18 cellular contexts compared by ENCODE assay signal in the genomic region with DNA sequence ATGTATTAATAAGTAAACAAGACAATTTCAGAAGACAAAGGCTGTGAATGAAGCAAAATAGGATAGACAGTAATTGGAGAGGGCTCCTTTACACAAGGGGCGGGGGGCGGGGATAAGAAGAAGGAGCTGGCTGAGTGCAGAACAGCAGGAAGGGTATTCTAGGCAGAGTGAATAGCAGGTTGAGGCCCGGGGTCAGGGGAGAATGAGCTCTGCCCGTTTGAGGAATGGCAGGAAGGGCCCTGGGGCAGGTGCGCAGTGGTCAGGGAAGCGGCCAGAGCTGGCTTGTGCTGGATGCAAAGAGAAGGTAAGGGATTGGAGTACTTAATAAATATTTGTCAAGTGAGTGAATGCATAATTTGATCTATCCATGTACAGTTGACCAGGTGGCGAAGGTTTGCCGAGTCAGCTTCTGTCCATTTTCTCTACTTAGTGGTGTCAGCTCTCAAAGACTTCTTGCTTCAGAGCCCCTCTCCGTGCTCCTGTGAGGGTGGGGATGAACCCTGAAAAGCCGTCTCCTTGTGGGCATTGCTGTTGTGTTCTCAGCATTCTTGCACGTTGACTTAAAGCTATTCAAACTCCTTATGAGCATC.
"Had no signal": no experiment of that assay in that cellular context is flagged by ENCODE, and none has a peak within 500 bp of the region (broad histone marks: within the 10 kb centered on the region; RNA-seq: fewer than 3 reads in every experiment).

No MANE protein-coding gene starts in this region.

- H3K27ac Mint-ChIP-seq: activated T-helper 17 cell treated with anti-CD3 and anti-CD28 coated beads, Interleukin-2, amount 50 U/mL, for 72 hours; natural killer cell treated with Interleukin-12 subunit alpha and Interleukin-12 subunit beta and Interleukin-15 and Interleukin-18, amount 100 ng/mL, for 72 hours had no signal

- H3K27ac ChIP-seq: adrenal gland, coronary artery, suprapubic skin, upper lobe of left lung had no signal

- H3K9me3 ChIP-seq: adrenal gland, suprapubic skin, upper lobe of left lung had no signal

- H3K9me3 Mint-ChIP-seq: activated T-helper 17 cell treated with anti-CD3 and anti-CD28 coated beads, Interleukin-2, amount 50 U/mL, for 72 hours; natural killer cell treated with Interleukin-12 subunit alpha and Interleukin-12 subunit beta and Interleukin-15 and Interleukin-18, amount 100 ng/mL, for 72 hours had no signal

- H3K4me1 Mint-ChIP-seq: activated T-helper 17 cell treated with anti-CD3 and anti-CD28 coated beads, Interleukin-2, amount 50 U/mL, for 72 hours had no signal

- ATAC-seq: activated T-helper 17 cell treated with anti-CD3 and anti-CD28 coated beads, Interleukin-2, amount 50 U/mL, for 72 hours; left lobe of liver; natural killer cell treated with Interleukin-12 subunit alpha and Interleukin-12 subunit beta and Interleukin-15 and Interleukin-18, amount 100 ng/mL, for 72 hours; stimulated activated naive CD8-positive, alpha-beta T cell treated with anti-CD3 and anti-CD28 coated beads, Interleukin-15, Interleukin-2, amounts not matched to agents 100 U/mL and 50 U/mL, for 24 hours had no signal

- H3K4me3 ChIP-seq: adrenal gland, coronary artery, suprapubic skin, upper lobe of left lung had no signal

- H3K36me3 ChIP-seq: adrenal gland, suprapubic skin, upper lobe of left lung had no signal

- H3K4me3 Mint-ChIP-seq: activated T-helper 17 cell treated with anti-CD3 and anti-CD28 coated beads, Interleukin-2, amount 50 U/mL, for 72 hours; natural killer cell treated with Interleukin-12 subunit alpha and Interleukin-12 subunit beta and Interleukin-15 and Interleukin-18, amount 100 ng/mL, for 72 hours had no signal

- H3K36me3 Mint-ChIP-seq: natural killer cell treated with Interleukin-12 subunit alpha and Interleukin-12 subunit beta and Interleukin-15 and Interleukin-18, amount 100 ng/mL, for 72 hours had no signal

- DNase-seq: activated CD4-positive, alpha-beta T cell treated with anti-CD3 and anti-CD28 coated beads, Interleukin-2, amount 50 U/mL, for 1 hour; activated naive CD4-positive, alpha-beta T cell treated with anti-CD3 and anti-CD28 coated beads, Interleukin-2, amount 50 U/mL, for 16 hours; activated T-cell treated with anti-CD3 and anti-CD28 coated beads for 4 hours; adrenal gland; central memory CD4-positive, alpha-beta T cell; effector CD8-positive, alpha-beta T cell; foreskin melanocyte; head of caudate nucleus; islet precursor cell; stimulated activated CD4-positive, alpha-beta T cell treated with anti-CD3 and anti-CD28 coated beads, Interleukin-2, amount 100 ng/mL, for 48 hours; stimulated activated CD8-positive, alpha-beta memory T cell treated with anti-CD3 and anti-CD28 coated beads, Interleukin-4, amount 100 ng/mL, for 48 hours; stimulated activated naive CD8-positive, alpha-beta T cell treated with anti-CD3 and anti-CD28 coated beads, Interleukin-15, Interleukin-2, amounts not matched to agents 100 U/mL and 50 U/mL, for 24 hours; upper lobe of left lung had no signal
